In genomic region chr1:2205191-2205952, GRCh38 we compare ENCODE assay signal across 8 cellular contexts. TPM values are rescaled to one million over a fixed set of nuclear protein-coding genes. Genes with fewer than 3 reads are reported as not detected.
DNase-seq lines count a peak whose midpoint lies in the region; ATAC-seq and TF ChIP-seq lines count a peak whose summit lies in the region.

No MANE protein-coding gene starts in this region.

- H3K9me3 ChIP-seq in BLaER1 treated with 17β-estradiol and CSF1 and Interleukin-3, amounts not matched to agents 10 nM and 100 nM (replicated peaks in 1 of 11), result no peaks in the 10 kb centered on the region
- H3K9me3 ChIP-seq in Peyer's patch, result no peaks in the 10 kb centered on the region
- no peaks in the 10 kb centered on the region for H3K9me3 ChIP-seq in neutrophil
- H3K9me3 ChIP-seq in thoracic aorta, result no peaks in the 10 kb centered on the region

- peak overlapping the region; percentile 36 to 73 (median 60); a peak in 18 of 22 replicates for H3K27ac ChIP-seq in BLaER1 treated with 17β-estradiol and CSF1 and Interleukin-3, amounts not matched to agents 10 nM and 100 nM
- H3K27ac ChIP-seq in Peyer's patch (peak overlapping the region; percentile 70 to 88 (median 84)), foreskin keratinocyte (no peak overlapping the region), neutrophil (peak overlapping the region; percentile 72), thoracic aorta (peak overlapping the region; percentile 96 to 98)

- no peaks in the 10 kb centered on the region for H3K36me3 ChIP-seq in BLaER1 treated with 17β-estradiol and CSF1 and Interleukin-3, amounts not matched to agents 10 nM and 100 nM
- H3K36me3 ChIP-seq in Peyer's patch (no peaks in the 10 kb centered on the region), neutrophil (no peaks in the 10 kb centered on the region), thoracic aorta (no peaks in the 10 kb centered on the region)

- no peaks in the 10 kb centered on the region for H3K27me3 ChIP-seq in BLaER1 treated with 17β-estradiol and CSF1 and Interleukin-3, amounts not matched to agents 10 nM and 100 nM
- H3K27me3 ChIP-seq in Peyer's patch (no peaks in the 10 kb centered on the region), foreskin keratinocyte (no peaks in the 10 kb centered on the region), neutrophil (peaks cover 57% of the 10 kb centered on the region), thoracic aorta (replicated peaks; ENCODE audit: insufficient read depth) (no peaks in the 10 kb centered on the region)

- TF ChIP-seq CTCF in Peyer's patch (IDR thresholded peaks at IDR 0.05), result peak in 3 of 6 experiments; percentile 23 to 27 (median 27)
- TF ChIP-seq CTCF in foreskin keratinocyte (conservative IDR thresholded peaks at IDR 0.05), result peak; percentile 9
- TF ChIP-seq CTCF in neutrophil (IDR thresholded peaks at IDR 0.05), result peak; percentile 43
- no peak for TF ChIP-seq CTCF in thoracic aorta (IDR thresholded peaks at IDR 0.05)

- peak; percentile 99 for DNase-seq in Peyer's patch
- peak; percentile 96 for DNase-seq in activated effector memory CD4-positive, alpha-beta T cell treated with anti-CD3 and anti-CD28 coated beads, Interleukin-2, amount 50 U/mL, for 16 hours
- peak in 1 of 2 donors; percentile 68 for DNase-seq in foreskin keratinocyte
- peak; percentile 92 for DNase-seq in thoracic aorta (ENCODE audit: low spot score)

- peak; percentile 60 for ATAC-seq in GM19351 (IDR thresholded peaks at IDR 0.05; ENCODE audit: unreplicated experiment)
- peak; percentile 61 for ATAC-seq in HG03571 (IDR thresholded peaks at IDR 0.05; ENCODE audit: unreplicated experiment)
- ATAC-seq in foreskin keratinocyte, result peak; percentile 55
- ATAC-seq in thoracic aorta (ENCODE audit: insufficient number of reproducible peaks, low FRiP score, low read depth), result peak; percentile 39

- TF ChIP-seq POLR2A in Peyer's patch (IDR thresholded peaks at IDR 0.05), result peak in 1 of 2 donors; percentile 45

- peaks cover 46 to 83% (median 67%) of the 10 kb centered on the region in 10 experiments for H3K4me1 ChIP-seq in BLaER1 treated with 17β-estradiol and CSF1 and Interleukin-3, amounts not matched to agents 10 nM and 100 nM
- H3K4me1 ChIP-seq in Peyer's patch (peaks cover 2 to 37% (median 11%) of the 10 kb centered on the region in 4 donors), foreskin keratinocyte (peaks cover 5% of the 10 kb centered on the region), neutrophil (ENCODE audit: control insufficient read depth in 1 of 2, insufficient read depth in 1 of 2, low read depth in 1 of 2, low read length in 1 of 2) (peaks cover 10 to 16% of the 10 kb centered on the region in 2 experiments), thoracic aorta (ENCODE audit: control insufficient read depth in 1 of 2, low read depth in 2 of 2) (peaks cover 40 to 70% of the 10 kb centered on the region in 2 donors)

- H3K4me3 ChIP-seq in BLaER1 treated with 17β-estradiol and CSF1 and Interleukin-3, amounts not matched to agents 10 nM and 100 nM, result peak overlapping the region; percentile 45 to 68 (median 56)
- H3K4me3 ChIP-seq in Peyer's patch (peak overlapping the region; percentile 49 to 66 (median 60)), neutrophil (ENCODE audit: low read depth in 1 of 2, low read length in 1 of 2) (peak overlapping the region; percentile 75 to 81), thoracic aorta (peak overlapping the region; percentile 74)

- H3K4me2 ChIP-seq in BLaER1 treated with 17β-estradiol and CSF1 and Interleukin-3, amounts not matched to agents 10 nM and 100 nM, result peak overlapping the region; percentile 82 to 99 (median 90)

- peaks cover 0 to 38% (median 13%) of the 10 kb centered on the region in 11 experiments; a peak in 11 of 22 replicates for H4K20me1 ChIP-seq in BLaER1 treated with 17β-estradiol and CSF1 and Interleukin-3, amounts not matched to agents 10 nM and 100 nM

- peak overlapping the region; percentile 28 to 74 (median 67); a peak in 20 of 22 replicates for H3K9ac ChIP-seq in BLaER1 treated with 17β-estradiol and CSF1 and Interleukin-3, amounts not matched to agents 10 nM and 100 nM

RNA-seq across cellular contexts. Expression of gene FAAP20, which starts 10.8 kb away (rescaled TPM):
- total RNA-seq in Peyer's patch (10 to 100 TPM; 16.5 to 31.2 (median 25.4) TPM), foreskin keratinocyte (30.3 and 32.0 TPM in 2 replicates), thoracic aorta (10 to 100 TPM; 29.1 to 52.6 TPM)
- 82.5 and 103 TPM in 2 replicates for polyA plus RNA-seq in foreskin keratinocyte

RNA-seq across cellular contexts. Expression of gene SKI, which starts 22.7 kb away (rescaled TPM):
- 10 to 100 TPM; 20.1 to 41.5 (median 37.1) TPM for total RNA-seq in Peyer's patch
- 23.8 and 24.6 TPM in 2 replicates for total RNA-seq in foreskin keratinocyte
- polyA plus RNA-seq in foreskin keratinocyte, result 9.3 and 10.7 TPM in 2 replicates
- total RNA-seq in thoracic aorta, result 100 to 1,000 TPM; 135 to 138 TPM
